15 cellular contexts compared by ENCODE assay signal in the genomic region with DNA sequence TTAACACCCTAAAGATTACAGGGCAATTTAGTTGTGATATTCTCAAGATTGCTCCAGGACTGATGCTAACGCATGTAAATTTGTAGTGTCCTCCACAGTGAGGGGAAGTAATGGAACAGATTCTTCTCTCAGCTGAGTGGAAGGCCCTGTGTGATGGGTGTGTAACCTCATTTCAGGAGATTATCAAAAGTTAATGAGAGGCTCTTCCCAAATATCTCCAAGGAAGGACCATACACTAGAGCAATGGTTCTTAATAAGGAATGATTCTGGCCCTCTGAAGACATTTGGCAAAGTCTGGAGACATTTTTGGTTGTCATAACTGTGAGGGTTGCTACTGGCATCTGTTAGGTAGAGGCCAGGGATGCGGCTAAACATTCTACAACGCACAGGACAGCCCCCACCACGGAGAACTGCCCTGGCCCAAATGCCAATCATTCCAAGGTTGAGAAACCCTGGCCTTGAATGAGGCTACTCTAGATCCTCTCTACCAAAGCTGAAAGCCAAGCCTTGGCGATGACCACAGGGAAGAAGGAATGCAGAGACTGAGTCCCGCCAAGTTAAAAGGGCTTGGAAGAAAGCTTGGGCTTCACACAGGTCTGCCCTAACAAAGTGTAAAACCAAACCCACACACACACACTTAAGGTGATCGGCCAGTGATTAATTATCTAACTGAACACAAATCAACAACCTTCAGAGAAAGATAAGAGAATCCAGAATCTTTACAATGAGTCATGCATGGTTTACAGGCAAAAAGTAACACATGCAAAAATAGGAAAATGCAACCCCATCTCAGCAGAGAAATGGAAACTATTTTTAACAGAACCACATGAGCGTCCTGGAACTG.
DNase-seq lines count a peak whose midpoint lies in the region; ATAC-seq lines count a peak whose summit lies in the region.
"Had no signal": no experiment of that assay in that cellular context is flagged by ENCODE, and none has a peak within 500 bp of the region (broad histone marks: within the 10 kb centered on the region; RNA-seq: fewer than 3 reads in every experiment).

No MANE protein-coding gene starts in this region.

- H3K36me3 Mint-ChIP-seq in CD8-positive, alpha-beta memory T cell: peaks cover 0 to 2% (median 0%) of the 10 kb centered on the region in 3 donors
- H3K36me3 Mint-ChIP-seq in activated CD4-positive, alpha-beta memory T cell treated with anti-CD3 and anti-CD28 coated beads, Interleukin-2, amount 10 ng/mL, durations not matched to agents 7 days and 5 days (ENCODE audit: low read depth): peaks cover 17% of the 10 kb centered on the region

- POLR2A ChIA-PET in CD8-positive, alpha-beta memory T cell (lab: Charles Lee): interaction anchor here (1.0 kb wide), 1 partner anchor 31 kb away, joined by 6 read pairs; no protein-coding TSS in a partner anchor
- POLR2A ChIA-PET in activated CD4-positive, alpha-beta memory T cell treated with anti-CD3 and anti-CD28 coated beads, Interleukin-2, amount 10 ng/mL, durations not matched to agents 7 days and 5 days (lab: Charles Lee): interaction anchor here (0.8 to 1.8 kb wide), 6 partner anchors 25 to 199 kb away, joined by 3 to 4 read pairs (median 3); partner anchors contain the start of genes RSRP1 and SYF2

- no peaks in the 10 kb centered on the region for H3K9me3 Mint-ChIP-seq in CD8-positive, alpha-beta memory T cell
- peaks cover 12% of the 10 kb centered on the region for H3K9me3 Mint-ChIP-seq in activated CD4-positive, alpha-beta memory T cell treated with anti-CD3 and anti-CD28 coated beads, Interleukin-2, amount 10 ng/mL, durations not matched to agents 7 days and 5 days

- no peak overlapping the region for H3K27ac ChIP-seq in CD8-positive, alpha-beta memory T cell (ENCODE audit: low read depth, low read length)
- H3K27ac ChIP-seq: foreskin keratinocyte, ovary, thoracic aorta, VCaP had no signal

- peak overlapping the region; percentile 44 to 89 (median 78) for H3K4me3 Mint-ChIP-seq in CD8-positive, alpha-beta memory T cell
- no peak overlapping the region for H3K4me3 Mint-ChIP-seq in activated CD4-positive, alpha-beta memory T cell treated with anti-CD3 and anti-CD28 coated beads, Interleukin-2, amount 10 ng/mL, durations not matched to agents 7 days and 5 days

- H3K27me3 Mint-ChIP-seq in CD8-positive, alpha-beta memory T cell: no peaks in the 10 kb centered on the region
- peaks cover 26% of the 10 kb centered on the region for H3K27me3 Mint-ChIP-seq in activated CD4-positive, alpha-beta memory T cell treated with anti-CD3 and anti-CD28 coated beads, Interleukin-2, amount 10 ng/mL, durations not matched to agents 7 days and 5 days

- CTCF ChIA-PET in CD8-positive, alpha-beta memory T cell (lab: Charles Lee): interaction anchor here (0.9 to 8.8 kb wide), 10 partner anchors 16 to 249 kb away, joined by 3 to 114 read pairs (median 5); partner anchors contain the start of gene RUNX3
- CTCF ChIA-PET in activated CD4-positive, alpha-beta memory T cell treated with anti-CD3 and anti-CD28 coated beads, Interleukin-2, amount 10 ng/mL, durations not matched to agents 7 days and 5 days (lab: Charles Lee): interaction anchor here (0.8 to 2.5 kb wide), 7 partner anchors 9 to 249 kb away, joined by 3 to 10 read pairs (median 4); no protein-coding TSS in a partner anchor

- peaks cover 79 to 97% (median 85%) of the 10 kb centered on the region in 3 donors for H3K4me1 Mint-ChIP-seq in CD8-positive, alpha-beta memory T cell
- H3K4me1 Mint-ChIP-seq in activated CD4-positive, alpha-beta memory T cell treated with anti-CD3 and anti-CD28 coated beads, Interleukin-2, amount 10 ng/mL, durations not matched to agents 7 days and 5 days: peaks cover 76% of the 10 kb centered on the region

- peak; percentile 32 for DNase-seq in AG08396 (ENCODE audit: low spot score)
- DNase-seq in CD8-positive, alpha-beta memory T cell: no peak
- DNase-seq in activated CD4-positive, alpha-beta memory T cell treated with anti-CD3 and anti-CD28 coated beads, Interleukin-2, amount 10 ng/mL, durations not matched to agents 7 days and 5 days: no peak
- DNase-seq in fibroblast of gingiva (ENCODE audit: low read depth): peak; percentile 42
- DNase-seq in nucleus accumbens (lab: John Stamatoyannopoulos, UW): no peak
- DNase-seq in NCI-H345 (lab: John Stamatoyannopoulos, UW): no peak
- DNase-seq in NCI-H345 treated with DMSO at 0.1 percent for 48 hours (lab: John Stamatoyannopoulos, UW; ENCODE audit: unreplicated experiment): no peak
- DNase-seq: BE2C, DMS79, foreskin keratinocyte, NCI-H1092, ovary had no signal

- H3K27ac Mint-ChIP-seq in CD8-positive, alpha-beta memory T cell: peak overlapping the region; percentile 84 to 98 (median 90)
- H3K27ac Mint-ChIP-seq in activated CD4-positive, alpha-beta memory T cell treated with anti-CD3 and anti-CD28 coated beads, Interleukin-2, amount 10 ng/mL, durations not matched to agents 7 days and 5 days: peak overlapping the region; percentile 71

- no peaks in the 10 kb centered on the region for H3K9me3 ChIP-seq in CD8-positive, alpha-beta memory T cell (ENCODE audit: low read length)
- H3K9me3 ChIP-seq: BE2C, ovary, thoracic aorta had no signal

- H3K36me3 ChIP-seq in CD8-positive, alpha-beta memory T cell (ENCODE audit: insufficient read depth, low read length): no peaks in the 10 kb centered on the region
- H3K36me3 ChIP-seq: BE2C, ovary, thoracic aorta had no signal

- ATAC-seq in GM18861 (IDR thresholded peaks at IDR 0.05; ENCODE audit: unreplicated experiment): no peak
- ATAC-seq: foreskin keratinocyte had no signal

- peaks cover 75% of the 10 kb centered on the region for H3K4me1 ChIP-seq in CD8-positive, alpha-beta memory T cell (ENCODE audit: insufficient read depth, low read length)
- H3K4me1 ChIP-seq: BE2C, foreskin keratinocyte had no signal

- no peaks in the 10 kb centered on the region for H3K27me3 ChIP-seq in CD8-positive, alpha-beta memory T cell (ENCODE audit: insufficient read depth, low read length, poor library complexity, severe bottlenecking)
- H3K27me3 ChIP-seq: BE2C, ovary had no signal

- no peak overlapping the region for H3K4me3 ChIP-seq in CD8-positive, alpha-beta memory T cell (ENCODE audit: low read length)
- H3K4me3 ChIP-seq: ovary, thoracic aorta had no signal

Comparison
In these comparisons a context has a peak if more than half of its experiments do, and no peak if none do; other contexts are left out.
1. DNase-seq: peak in AG08396 (single experiment) and fibroblast of gingiva (single experiment); none in CD8-positive, alpha-beta memory T cell (0 of 5), activated CD4-positive, alpha-beta memory T cell treated with anti-CD3 and anti-CD28 coated beads, Interleukin-2, amount 10 ng/mL, durations not matched to agents 7 days and 5 days (single experiment), nucleus accumbens (0 of 56), NCI-H345 (single experiment) and NCI-H345 treated with DMSO at 0.1 percent for 48 hours (single experiment).